Comparison of ENCODE assay signal across 7 cellular contexts in the genomic region with DNA sequence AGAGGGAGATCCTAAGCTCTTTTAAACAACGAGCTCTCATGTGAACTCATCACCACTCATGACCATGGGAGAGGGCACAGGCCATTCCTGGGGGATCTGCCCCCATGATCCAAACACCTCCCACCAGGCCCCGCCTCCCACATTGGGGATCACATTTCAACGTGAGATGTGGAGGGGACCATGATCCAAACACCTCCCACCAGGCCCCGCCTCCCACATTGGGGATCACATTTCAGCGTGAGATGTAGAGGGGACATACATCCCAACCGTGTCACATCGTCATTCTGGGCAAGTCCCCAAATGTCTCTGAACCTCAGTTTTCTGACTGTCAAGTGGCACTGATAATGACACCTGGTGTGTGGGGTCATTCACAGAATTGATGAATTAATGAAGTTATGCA.
"Had no signal": no experiment of that assay in that cellular context is flagged by ENCODE, and none has a peak within 500 bp of the region (broad histone marks: within the 10 kb centered on the region; RNA-seq: fewer than 3 reads in every experiment).

No MANE protein-coding gene starts in this region.

- DNase-seq: H7, KBM-7 had no signal

- FAIRE-seq: HepG2 had no signal

- H2AFZ ChIP-seq: GM23338 had no signal

- H3K4me3 Mint-ChIP-seq: GM23338, IgD-negative memory B cell had no signal

- H3K4me3 ChIP-seq: GM23338, HAP-1 had no signal

- H3K27ac Mint-ChIP-seq: GM23338 had no signal

- ATAC-seq: GM23338, HCT116, HepG2 had no signal

- H3K4me1 Mint-ChIP-seq: GM23338, IgD-negative memory B cell had no signal

- H3K4me2 ChIP-seq: GM23338 had no signal

- H3K27me3 Mint-ChIP-seq: IgD-negative memory B cell had no signal

- H3K36me3 Mint-ChIP-seq: IgD-negative memory B cell had no signal

- H3K36me3 ChIP-seq: HAP-1 had no signal

- H3K9me3 ChIP-seq: HAP-1 had no signal

- H3K4me1 ChIP-seq: HAP-1 had no signal
